10 cellular contexts compared by ENCODE assay signal in genomic region chrX:150574824-150575409, GRCh38. TPM values are rescaled to one million over a fixed set of nuclear protein-coding genes. Genes with fewer than 3 reads are reported as not detected.
DNase-seq lines count a peak whose midpoint lies in the region; ATAC-seq and TF ChIP-seq lines count a peak whose summit lies in the region.
"Had no signal": no experiment of that assay in that cellular context is flagged by ENCODE, and none has a peak within 500 bp of the region (broad histone marks: within the 10 kb centered on the region; RNA-seq: fewer than 3 reads in every experiment).

No MANE protein-coding gene starts in this region.

- H3K36me3 ChIP-seq in CD8-positive, alpha-beta T cell (ENCODE audit: insufficient read depth, low read length) = no peaks in the 10 kb centered on the region
- H3K36me3 ChIP-seq in neuronal stem cell (replicated peaks in 1 of 2; ENCODE audit: control insufficient read depth in 2 of 2, insufficient read depth in 2 of 2, low read length in 2 of 2) (no peaks in the 10 kb centered on the region), mesenchymal stem cell (ENCODE audit: control insufficient read depth in 1 of 2, insufficient read depth in 2 of 2, low read depth in 1 of 2, low read length in 2 of 2) (no peaks in the 10 kb centered on the region)

- intact Hi-C loops in CD8-positive, alpha-beta T cell (cut with DNase I, micrococcal nuclease) = loop anchor here (5.0 to 10.0 kb wide), 4 partner anchors 117 to 1060 kb away; partner anchors contain the start of genes MAMLD1 (in 2 of the 2), MTMR1 (in 1 of the 2) and VMA21 (in 1 of the 2)
- intact Hi-C loops in dendritic cell treated with granulocyte-macrophage colony-stimulating factor and Interleukin-4, amounts not matched to agents 40 ng/mL and 50 ng/mL, for 4 days (cut with micrococcal nuclease) = no loop called here

- H2BK120ac ChIP-seq in neuronal stem cell (ENCODE audit: low read depth, low read length) = no peak overlapping the region
- H2BK120ac ChIP-seq in mesenchymal stem cell (ENCODE audit: low read depth, low read length) = no peak overlapping the region

- H3K4me2 ChIP-seq in neuronal stem cell (ENCODE audit: insufficient read depth, low read length, poor library complexity, severe bottlenecking) (no peak overlapping the region), mesenchymal stem cell (ENCODE audit: low read length, poor library complexity, severe bottlenecking) (no peak overlapping the region)

- no peaks in the 10 kb centered on the region for H3K36me3 Mint-ChIP-seq in CD8-positive, alpha-beta T cell
- H3K36me3 Mint-ChIP-seq in dendritic cell treated with granulocyte-macrophage colony-stimulating factor and Interleukin-4, amounts not matched to agents 40 ng/mL and 50 ng/mL, for 4 days (ENCODE audit: low read depth) = no peaks in the 10 kb centered on the region

- H4K8ac ChIP-seq in neuronal stem cell (ENCODE audit: low read depth, low read length) = no peak overlapping the region
- H4K8ac ChIP-seq in mesenchymal stem cell (ENCODE audit: low read length) = no peak overlapping the region

- H3K79me1 ChIP-seq in neuronal stem cell (ENCODE audit: low read depth, low read length) (no peaks in the 10 kb centered on the region), mesenchymal stem cell (replicated peaks; ENCODE audit: low read length, poor library complexity, severe bottlenecking) (peaks cover 5% of the 10 kb centered on the region)

- POLR2A ChIA-PET in CD8-positive, alpha-beta T cell (lab: Charles Lee) = no interaction called here

- peak overlapping the region; percentile 88 for H3K27ac Mint-ChIP-seq in CD8-positive, alpha-beta T cell
- peak overlapping the region; percentile 77 for H3K27ac Mint-ChIP-seq in dendritic cell treated with granulocyte-macrophage colony-stimulating factor and Interleukin-4, amounts not matched to agents 40 ng/mL and 50 ng/mL, for 4 days

- H3K23ac ChIP-seq in neuronal stem cell (ENCODE audit: low read depth, low read length, poor library complexity) (no peak overlapping the region), mesenchymal stem cell (ENCODE audit: low read length in 2 of 2) (no peak overlapping the region)

- H4K91ac ChIP-seq in neuronal stem cell (ENCODE audit: low read depth, low read length, poor library complexity) (no peak overlapping the region), mesenchymal stem cell (ENCODE audit: low read length) (no peak overlapping the region)

- WGBS in neuronal stem cell (ENCODE audit: extremely low coverage in 2 of 2, insufficient read length in 2 of 2, insufficient replicate concordance in 1 of 2), 2 donors = no CpG with 5 or more reads among the region's 9 CpGs
- WGBS in mesenchymal stem cell = 67% methylated on average over 9 of the region's 9 CpGs

- CTCF ChIA-PET in CD8-positive, alpha-beta T cell (lab: Charles Lee) = interaction anchor here (1.2 to 1.3 kb wide), 2 partner anchors 12 to 28 kb away, joined by 3 to 5 read pairs; no protein-coding TSS in a partner anchor

- TF ChIP-seq CTCF in CD8-positive, alpha-beta T cell (IDR thresholded peaks at IDR 0.05) = no peak

- peak; percentile 10 for ATAC-seq in CD8-positive, alpha-beta T cell
- ATAC-seq in GM19438 (IDR thresholded peaks at IDR 0.05; ENCODE audit: low read depth, unreplicated experiment) (peak; percentile 53), HG03432 (IDR thresholded peaks at IDR 0.05; ENCODE audit: unreplicated experiment) (peak; percentile 63)

- H3K4ac ChIP-seq in neuronal stem cell (ENCODE audit: low read length) (no peak overlapping the region), mesenchymal stem cell (ENCODE audit: low read depth in 1 of 2, low read length in 2 of 2) (no peak overlapping the region)

- no peak overlapping the region for H3K27ac ChIP-seq in CD8-positive, alpha-beta T cell (ENCODE audit: low read depth, low read length)
- H3K27ac ChIP-seq in neuronal stem cell (replicated peaks; ENCODE audit: low read length) (no peak overlapping the region), mesenchymal stem cell (ENCODE audit: low read length, poor library complexity, severe bottlenecking) (no peak overlapping the region)
- H3K27ac ChIP-seq: VCaP had no signal

- no peak for DNase-seq in CD8-positive, alpha-beta T cell
- DNase-seq in EL = no peak
- no peak for DNase-seq in NCI-H2196 treated with DMSO at 0.1 percent for 48 hours (lab: John Stamatoyannopoulos, UW; ENCODE audit: unreplicated experiment)
- no peak for DNase-seq in neuronal stem cell (ENCODE audit: low spot score)
- no peak for DNase-seq in mesenchymal stem cell
- DNase-seq: hippocampal formation had no signal

- H2BK15ac ChIP-seq in neuronal stem cell (ENCODE audit: low read length) (no peak overlapping the region), mesenchymal stem cell (ENCODE audit: low read depth, poor library complexity, severe bottlenecking) (no peak overlapping the region)

- no peaks in the 10 kb centered on the region for H3K9me3 Mint-ChIP-seq in CD8-positive, alpha-beta T cell
- no peaks in the 10 kb centered on the region for H3K9me3 Mint-ChIP-seq in dendritic cell treated with granulocyte-macrophage colony-stimulating factor and Interleukin-4, amounts not matched to agents 40 ng/mL and 50 ng/mL, for 4 days

- H3K9ac ChIP-seq in neuronal stem cell (ENCODE audit: low read depth, low read length, poor library complexity) (no peak overlapping the region), mesenchymal stem cell (ENCODE audit: low read length) (no peak overlapping the region)

- H3K4me3 Mint-ChIP-seq in CD8-positive, alpha-beta T cell = peak overlapping the region; percentile 74
- peak overlapping the region; percentile 56 for H3K4me3 Mint-ChIP-seq in dendritic cell treated with granulocyte-macrophage colony-stimulating factor and Interleukin-4, amounts not matched to agents 40 ng/mL and 50 ng/mL, for 4 days

- H2AK5ac ChIP-seq in neuronal stem cell (ENCODE audit: low read depth, low read length) = no peak overlapping the region
- H2AK5ac ChIP-seq in mesenchymal stem cell (ENCODE audit: low read length, severe bottlenecking) = no peak overlapping the region

- H3K27me3 ChIP-seq in CD8-positive, alpha-beta T cell (ENCODE audit: insufficient read depth, low read length) = no peaks in the 10 kb centered on the region
- H3K27me3 ChIP-seq in neuronal stem cell (ENCODE audit: control insufficient read depth in 3 of 3, insufficient read depth in 3 of 3, low read depth in 1 of 3, low read length in 3 of 3) (no peaks in the 10 kb centered on the region), mesenchymal stem cell (ENCODE audit: control insufficient read depth in 1 of 2, insufficient read depth in 1 of 2, low read length in 2 of 2) (peaks cover 0 to 16% of the 10 kb centered on the region in 2 experiments)

- H3K14ac ChIP-seq in neuronal stem cell (ENCODE audit: low read length) (no peak overlapping the region), mesenchymal stem cell (ENCODE audit: low read length in 2 of 2) (no peak overlapping the region)

- H2BK12ac ChIP-seq in neuronal stem cell (ENCODE audit: low read length) = no peak overlapping the region
- H2BK12ac ChIP-seq in mesenchymal stem cell (ENCODE audit: low read length in 2 of 2) = no peak overlapping the region

- no peaks in the 10 kb centered on the region for H3K27me3 Mint-ChIP-seq in CD8-positive, alpha-beta T cell (ENCODE audit: low read depth)
- H3K27me3 Mint-ChIP-seq in dendritic cell treated with granulocyte-macrophage colony-stimulating factor and Interleukin-4, amounts not matched to agents 40 ng/mL and 50 ng/mL, for 4 days = no peaks in the 10 kb centered on the region

- H3K18ac ChIP-seq in neuronal stem cell (ENCODE audit: low read length) (no peak overlapping the region), mesenchymal stem cell (ENCODE audit: low read depth in 1 of 2, low read length in 2 of 2) (no peak overlapping the region)

- H2BK5ac ChIP-seq in neuronal stem cell (ENCODE audit: low read length) (no peak overlapping the region), mesenchymal stem cell (ENCODE audit: low read depth, low read length, poor library complexity, severe bottlenecking) (no peak overlapping the region)

- peaks cover 76% of the 10 kb centered on the region for H3K4me1 ChIP-seq in CD8-positive, alpha-beta T cell (ENCODE audit: insufficient read depth, low read length)
- H3K4me1 ChIP-seq in neuronal stem cell (ENCODE audit: control insufficient read depth in 2 of 2, insufficient read depth in 1 of 2, low read depth in 1 of 2, low read length in 2 of 2) (peaks cover 0 to 3% of the 10 kb centered on the region in 2 donors), mesenchymal stem cell (ENCODE audit: control insufficient read depth, insufficient read depth, low read depth, low read length) (peaks cover 3% of the 10 kb centered on the region)

- H2AFZ ChIP-seq in neuronal stem cell (ENCODE audit: low read length) = no peak overlapping the region
- no peak overlapping the region for H2AFZ ChIP-seq in mesenchymal stem cell (ENCODE audit: low read depth, low read length)

- H3K4me3 ChIP-seq in CD8-positive, alpha-beta T cell (ENCODE audit: low read depth, low read length) = peak overlapping the region; percentile 33
- no peak overlapping the region for H3K4me3 ChIP-seq in neuronal stem cell (ENCODE audit: low read length in 2 of 2)
- H3K4me3 ChIP-seq in mesenchymal stem cell (ENCODE audit: insufficient read depth in 1 of 2, low read depth in 1 of 2, low read length in 2 of 2) = no peak overlapping the region

- H3K9me3 ChIP-seq in CD8-positive, alpha-beta T cell (ENCODE audit: low read length) = no peaks in the 10 kb centered on the region
- H3K9me3 ChIP-seq in neuronal stem cell (replicated peaks in 1 of 2; ENCODE audit: control insufficient read depth in 2 of 2, insufficient read depth in 1 of 2, low read depth in 1 of 2, low read length in 2 of 2) (no peaks in the 10 kb centered on the region), mesenchymal stem cell (ENCODE audit: control insufficient read depth, low read length) (no peaks in the 10 kb centered on the region)

- H3K4me1 Mint-ChIP-seq in CD8-positive, alpha-beta T cell (ENCODE audit: low read depth) = peaks cover 81% of the 10 kb centered on the region
- H3K4me1 Mint-ChIP-seq in dendritic cell treated with granulocyte-macrophage colony-stimulating factor and Interleukin-4, amounts not matched to agents 40 ng/mL and 50 ng/mL, for 4 days (ENCODE audit: low read depth) = peaks cover 41% of the 10 kb centered on the region

RNA-seq across cellular contexts. Expression of gene MTM1, which starts 6.5 kb away (rescaled TPM):
- total RNA-seq in CD8-positive, alpha-beta T cell = 10 to 100 TPM; 16.0 to 18.8 TPM
- polyA plus RNA-seq in neuronal stem cell (2013, experiment 1 of 2) = 4.0 TPM
- polyA plus RNA-seq in neuronal stem cell (2013, experiment 2 of 2) = 3.9 TPM
- polyA plus RNA-seq in mesenchymal stem cell (2013, experiment 1 of 2) = 4.3 TPM
- polyA plus RNA-seq in mesenchymal stem cell (2013, experiment 2 of 2) = 4.7 TPM

Comparison
In these comparisons a context has a peak if more than half of its experiments do, and no peak if none do; other contexts are left out.
1. ATAC-seq: peak in every context shown above with its lines; median percentile 63 in HG03432; 53 in GM19438; 10 in CD8-positive, alpha-beta T cell.